Comparison of ENCODE assay signal across 9 cellular contexts in genomic region chr2:170324640-170325046, GRCh38.
A peak's percentile ranks its signal among the peaks of the same experiment; 100 is the strongest.
DNase-seq lines count a peak whose midpoint lies in the region; ATAC-seq, FAIRE-seq and TF ChIP-seq lines count a peak whose summit lies in the region.
"Had no signal": no experiment of that assay in that cellular context is flagged by ENCODE, and none has a peak within 500 bp of the region (broad histone marks: within the 10 kb centered on the region; RNA-seq: fewer than 3 reads in every experiment).

No MANE protein-coding gene starts in this region.

- no peaks in the 10 kb centered on the region for H3K4me1 ChIP-seq in Peyer's patch
- H3K4me1 ChIP-seq in HepG2 (ENCODE audit: insufficient read depth, low read length): no peaks in the 10 kb centered on the region
- H3K4me1 ChIP-seq in thoracic aorta (ENCODE audit: control insufficient read depth in 1 of 2, low read depth in 2 of 2): no peaks in the 10 kb centered on the region

- CTCF ChIA-PET in HepG2 (lab: Yijun Ruan, JAX; ENCODE audit: low intra/inter-chr PET ratio, low total read pairs): interaction anchor here (0.6 to 1.7 kb wide), 4 partner anchors 27 to 549 kb away, joined by 3 to 7 read pairs (median 6); partner anchors contain the start of gene GAD1

- no peak overlapping the region for H3K9ac ChIP-seq in HepG2 (ENCODE audit: insufficient read depth, low read depth, low read length)

- H3K4me3 ChIP-seq in LNCaP clone FGC (ENCODE audit: low read depth, low read length): no peak overlapping the region
- no peak overlapping the region for H3K4me3 ChIP-seq in Peyer's patch
- H3K4me3 ChIP-seq in HepG2 (replicated peaks in 1 of 3; ENCODE audit: insufficient read depth in 1 of 3, low read depth in 2 of 3, low read length in 3 of 3): no peak overlapping the region
- no peak overlapping the region for H3K4me3 ChIP-seq in thoracic aorta

- ATAC-seq in HepG2 (peak; percentile 81), thoracic aorta (ENCODE audit: insufficient number of reproducible peaks, low FRiP score, low read depth) (no peak)

- in situ Hi-C loops in T47D (cut with HindIII; ENCODE audit: low pct_unique_long_range_greater_than_20kb, low sequenced_read_pairs): no loop called here
- in situ Hi-C loops in HepG2 (cut with HindIII; ENCODE audit: extremely low pct_ligation_motif_present, low pct_unique_long_range_greater_than_20kb): no loop called here

- H3K27me3 ChIP-seq in Peyer's patch: no peaks in the 10 kb centered on the region
- H3K27me3 ChIP-seq in HepG2 (ENCODE audit: control insufficient read depth in 1 of 2, insufficient read depth in 2 of 2, low read length in 2 of 2): no peaks in the 10 kb centered on the region
- H3K27me3 ChIP-seq in thoracic aorta (replicated peaks; ENCODE audit: insufficient read depth): no peaks in the 10 kb centered on the region

- intact Hi-C loops in HepG2 (cut with micrococcal nuclease; ENCODE audit: unreplicated experiment): loop anchor here (1.0 kb wide), 2 partner anchors 488 to 549 kb away; no protein-coding TSS in a partner anchor

- 23% methylated on average over 4 of the region's 4 CpGs for WGBS in HepG2 (ENCODE audit: low lambda C conversion rate)

- TF ChIP-seq POLR2A in Peyer's patch (IDR thresholded peaks at IDR 0.05): no peak
- TF ChIP-seq POLR2A in HepG2 (IDR thresholded peaks at IDR 0.05; ENCODE audit: insufficient read depth in 1 of 2, low read depth in 2 of 2, low read length in 2 of 2): no peak

- H3K9me3 ChIP-seq in Peyer's patch (no peaks in the 10 kb centered on the region), HepG2 (ENCODE audit: low read length) (peaks cover 4% of the 10 kb centered on the region), thoracic aorta (peaks cover 4% of the 10 kb centered on the region)

- H4K20me1 ChIP-seq in HepG2 (ENCODE audit: insufficient read depth, low read length): no peaks in the 10 kb centered on the region

- H3K27ac ChIP-seq in Peyer's patch (no peak overlapping the region), HepG2 (ENCODE audit: extremely low read length, insufficient read depth, low read length) (no peak overlapping the region), thoracic aorta (no peak overlapping the region)

- H3K79me2 ChIP-seq in HepG2 (ENCODE audit: insufficient read depth, low read length): no peaks in the 10 kb centered on the region

- POLR2A ChIA-PET in HepG2 (lab: Yijun Ruan, JAX): no interaction called here

- no peak for TF ChIP-seq EP300 in HepG2 (IDR thresholded peaks at IDR 0.05; ENCODE audit: low read depth in 2 of 2, low read length in 2 of 2)
- TF ChIP-seq EP300 in HepG2 (CRISPR knock-in tag; IDR thresholded peaks at IDR 0.05; ENCODE audit: borderline replicate concordance): no peak

- no peaks in the 10 kb centered on the region for H3K36me3 ChIP-seq in Peyer's patch
- H3K36me3 ChIP-seq in HepG2 (replicated peaks in 1 of 2; ENCODE audit: control insufficient read depth in 1 of 2, insufficient read depth in 2 of 2, low read length in 2 of 2): no peaks in the 10 kb centered on the region
- H3K36me3 ChIP-seq in thoracic aorta: no peaks in the 10 kb centered on the region

- TF ChIP-seq CTCF in LNCaP clone FGC (IDR thresholded peaks at IDR 0.05; ENCODE audit: control insufficient read depth, extremely low read depth, insufficient read depth) (peak; percentile 88), Peyer's patch (IDR thresholded peaks at IDR 0.05) (peak in 4 of 6 experiments; percentile 47 to 69 (median 66)), HepG2 (CRISPR knock-in tag; IDR thresholded peaks at IDR 0.05) (peak; percentile 90), thoracic aorta (IDR thresholded peaks at IDR 0.05) (peak; percentile 29)

- peak; percentile 55 for DNase-seq in NCI-H1105 treated with DMSO at 0.1 percent for 48 hours (lab: John Stamatoyannopoulos, UW)
- DNase-seq in NCI-H1105 (lab: John Stamatoyannopoulos, UW): no peak
- no peak for DNase-seq in LNCaP clone FGC (ENCODE audit: low read depth)
- peak in 1 of 3 donors; percentile 46 for DNase-seq in Peyer's patch
- DNase-seq in T47D (ENCODE audit: low read depth in 1 of 2, low spot score in 1 of 2): peak; percentile 16 to 56
- DNase-seq in HepG2 (ENCODE audit: low spot score): peak; percentile 51
- no peak for DNase-seq in thoracic aorta (ENCODE audit: low spot score)
- DNase-seq in GOT3 (lab: John Stamatoyannopoulos, UW): no peak

- H3K4me2 ChIP-seq in HepG2 (ENCODE audit: low read depth, low read length): 0 out of 2 replicates have a peak overlapping the region, but pooled peaks have one; percentile 3

- peak; percentile 76 for TF ChIP-seq RAD21 in HepG2 (CRISPR knock-in tag; IDR thresholded peaks at IDR 0.05)

- H2AFZ ChIP-seq in HepG2 (ENCODE audit: low read length): no peak overlapping the region

- peak; percentile 91 for FAIRE-seq in HepG2 (lab: Jason Lieb, UNC)
- FAIRE-seq: A204.1 had no signal

- no TSS peak for BruUV-seq in HepG2 (replicated peaks; lab: Mats Ljungman, UMichigan)

TF ChIP-seq in HepG2, 621 proteins besides CTCF, POLR2A, EP300 and RAD21:
- no peak for TF ChIP-seq NR0B2 (CRISPR knock-in tag; IDR thresholded peaks at IDR 0.05)
- TF ChIP-seq SSRP1 (CRISPR knock-in tag; IDR thresholded peaks at IDR 0.05): no peak
- TF ChIP-seq ZNF709 (CRISPR knock-in tag; IDR thresholded peaks at IDR 0.05): no peak
- no peak for TF ChIP-seq U2AF1 (optimal IDR thresholded peaks at IDR 0.05; ENCODE audit: low read depth, low read length)
- TF ChIP-seq MIXL1 (CRISPR knock-in tag; IDR thresholded peaks at IDR 0.05): 0 out of 2 replicates have a peak, but pooled peaks have one; percentile 35
- 0 out of 2 replicates have a peak, but pooled peaks have one; percentile 35 for TF ChIP-seq ZNF354B (CRISPR knock-in tag; IDR thresholded peaks at IDR 0.05)
- TF ChIP-seq ELF3 (CRISPR knock-in tag; IDR thresholded peaks at IDR 0.05): peak; percentile 48
- TF ChIP-seq ZNF335 (CRISPR knock-in tag; IDR thresholded peaks at IDR 0.05): no peak
- TF ChIP-seq MYPOP (CRISPR knock-in tag; IDR thresholded peaks at IDR 0.05): 0 out of 2 replicates have a peak, but pooled peaks have one; percentile 44
- TF ChIP-seq ZNF33B (CRISPR knock-in tag; IDR thresholded peaks at IDR 0.05): 0 out of 2 replicates have a peak, but pooled peaks have one; percentile 68
- TF ChIP-seq ETV6 (CRISPR knock-in tag; conservative IDR thresholded peaks at IDR 0.05): no peak
- TF ChIP-seq MAFF (IDR thresholded peaks at IDR 0.05; ENCODE audit: low read depth, low read length): peak; percentile 75
- peak; percentile 76 to 77 for TF ChIP-seq MAFK (conservative IDR thresholded peaks at IDR 0.05 in 1 of 2, IDR thresholded peaks at IDR 0.05 in 1 of 2; ENCODE audit: low read length in 2 of 2)
- peak; percentile 86 for TF ChIP-seq SMC3 (IDR thresholded peaks at IDR 0.05; ENCODE audit: low read length)
- 0 out of 2 replicates have a peak, but pooled peaks have one; percentile 37 for TF ChIP-seq ZNF136 (CRISPR knock-in tag; IDR thresholded peaks at IDR 0.05; ENCODE audit: low read depth)
- peak; percentile 42 for TF ChIP-seq XRCC5 (optimal IDR thresholded peaks at IDR 0.05; ENCODE audit: low read length)
- 0 out of 2 replicates have a peak, but pooled peaks have one; percentile 15 for TF ChIP-seq KAT8 (CRISPR knock-in tag; IDR thresholded peaks at IDR 0.05)
- TF ChIP-seq ZNF883 (CRISPR knock-in tag; IDR thresholded peaks at IDR 0.05; ENCODE audit: not compliant biosample characterization): peak; percentile 47
- peak; percentile 96 for TF ChIP-seq STAG1 (CRISPR knock-in tag; IDR thresholded peaks at IDR 0.05)
- TF ChIP-seq ZNF44 (CRISPR knock-in tag; IDR thresholded peaks at IDR 0.05): 0 out of 2 replicates have a peak, but pooled peaks have one; percentile 29
- 0 out of 2 replicates have a peak, but pooled peaks have one; percentile 18 for TF ChIP-seq MIER2 (CRISPR knock-in tag; IDR thresholded peaks at IDR 0.05)
- no peak for TF ChIP-seq RORA (CRISPR knock-in tag; IDR thresholded peaks at IDR 0.05)
- no peak for TF ChIP-seq ZNF230 (CRISPR knock-in tag; IDR thresholded peaks at IDR 0.05)
- 0 out of 2 replicates have a peak, but pooled peaks have one; percentile 18 for TF ChIP-seq THAP11 (CRISPR knock-in tag; IDR thresholded peaks at IDR 0.05)
- TF ChIP-seq TFAP4 (IDR thresholded peaks at IDR 0.05; ENCODE audit: borderline replicate concordance, low read depth): 0 out of 2 replicates have a peak, but pooled peaks have one; percentile 21
- no peak for TF ChIP-seq NCOA5 (CRISPR knock-in tag; IDR thresholded peaks at IDR 0.05)
- 0 out of 2 replicates have a peak, but pooled peaks have one; percentile 26 for TF ChIP-seq ERF (CRISPR knock-in tag; IDR thresholded peaks at IDR 0.05)
- TF ChIP-seq SAP130 (CRISPR knock-in tag; IDR thresholded peaks at IDR 0.05; ENCODE audit: low read depth): no peak

Comparison
In these comparisons a context has a peak if more than half of its experiments do, and no peak if none do; other contexts are left out.
1. DNase-seq: peak in NCI-H1105 treated with DMSO at 0.1 percent for 48 hours (single experiment), T47D (2 of 2) and HepG2 (single experiment); none in NCI-H1105 (single experiment), LNCaP clone FGC (single experiment), thoracic aorta (single experiment) and GOT3 (single experiment).
2. CTCF ChIP-seq: peak in every context shown above with its lines; median percentile 90 in HepG2; 88 in LNCaP clone FGC; 66 in Peyer's patch; 29 in thoracic aorta.